In genomic region chr7:137539111-137539715, GRCh38 we compare ENCODE assay signal across 17 cellular contexts.
A peak's percentile ranks its signal among the peaks of the same experiment; 100 is the strongest.
DNase-seq lines count a peak whose midpoint lies in the region; ATAC-seq and TF ChIP-seq lines count a peak whose summit lies in the region.
"Had no signal": no experiment of that assay in that cellular context is flagged by ENCODE, and none has a peak within 500 bp of the region (broad histone marks: within the 10 kb centered on the region; RNA-seq: fewer than 3 reads in every experiment).

No MANE protein-coding gene starts in this region.

- H3K27me3 Mint-ChIP-seq in osteocyte (ENCODE audit: unreplicated experiment) (no peaks in the 10 kb centered on the region), T-cell (peaks cover 0 to 11% of the 10 kb centered on the region in 2 donors)
- H3K27me3 Mint-ChIP-seq in CD4-positive, alpha-beta T cell = peaks cover 16% of the 10 kb centered on the region
- H3K27me3 Mint-ChIP-seq in effector memory CD8-positive, alpha-beta T cell = no peaks in the 10 kb centered on the region
- H3K27me3 Mint-ChIP-seq: activated CD4-positive, alpha-beta T cell treated with anti-CD3 and anti-CD28 coated beads, Interleukin-2, amount 10 ng/mL, durations not matched to agents 7 days and 5 days had no signal

- no peaks in the 10 kb centered on the region for H3F3A ChIP-seq in PC-3 (ENCODE audit: low read length, unreplicated experiment)

- TF ChIP-seq CTCF in PC-3 (conservative IDR thresholded peaks at IDR 0.05; ENCODE audit: low read depth, low read length) (no peak), dorsolateral prefrontal cortex (IDR thresholded peaks at IDR 0.05 in 54 of 56, conservative IDR thresholded peaks at IDR 0.05 in 2 of 56; ENCODE audit: low read depth in 1 of 56, partially characterized antibody in 56 of 56) (no peak), osteocyte (IDR thresholded peaks at IDR 0.05) (no peak)
- TF ChIP-seq CTCF in CD4-positive, alpha-beta T cell (IDR thresholded peaks at IDR 0.05) = no peak

- peak; percentile 42 for DNase-seq in GM04504 (ENCODE audit: low read depth)
- peak; percentile 63 for DNase-seq in PC-3
- DNase-seq in dorsolateral prefrontal cortex = no peak
- no peak for DNase-seq in osteocyte (ENCODE audit: extremely low spot score, unreplicated experiment)
- DNase-seq in T-cell = no peak
- no peak for DNase-seq in NCI-H82 (lab: John Stamatoyannopoulos, UW)
- no peak for DNase-seq in CD4-positive, alpha-beta T cell
- no peak for DNase-seq in effector memory CD8-positive, alpha-beta T cell
- DNase-seq: activated CD4-positive, alpha-beta T cell treated with anti-CD3 and anti-CD28 coated beads, Interleukin-2, amount 10 ng/mL, durations not matched to agents 7 days and 5 days; immature natural killer cell; KBM-7; naive B cell; NCI-H2029; NK-92 treated with Interleukin-12 subunit alpha and Interleukin-12 subunit beta, amount 100 ng/mL, for 24 hours; right lobe of liver; SW 1271 had no signal

- no peaks in the 10 kb centered on the region for H3K79me2 ChIP-seq in PC-3 (ENCODE audit: low read length)

- H3K27ac ChIP-seq in PC-3 (ENCODE audit: low read length) (peak overlapping the region; percentile 58), dorsolateral prefrontal cortex (peak overlapping the region in 43 of 59 donors; percentile 2 to 78 (median 48))
- H3K27ac ChIP-seq in CD4-positive, alpha-beta T cell (ENCODE audit: low read depth, low read length) = no peak overlapping the region
- H3K27ac ChIP-seq: right lobe of liver had no signal

- ATAC-seq in PC-3 = no peak
- no peak for ATAC-seq in T-cell (replicated peaks in 1 of 4)
- no peak for ATAC-seq in CD4-positive, alpha-beta T cell (ENCODE audit: poor library complexity)
- ATAC-seq in effector memory CD8-positive, alpha-beta T cell (replicated peaks) = no peak
- ATAC-seq: right lobe of liver had no signal

- H3K4me3 ChIP-seq in PC-3 (ENCODE audit: low read length) = no peak overlapping the region
- no peak overlapping the region for H3K4me3 ChIP-seq in dorsolateral prefrontal cortex
- H3K4me3 ChIP-seq: right lobe of liver had no signal

- no peaks in the 10 kb centered on the region for H3K9me3 ChIP-seq in PC-3 (ENCODE audit: low read length)
- no peaks in the 10 kb centered on the region for H3K9me3 ChIP-seq in CD4-positive, alpha-beta T cell (ENCODE audit: control insufficient read depth, low read length)
- H3K9me3 ChIP-seq: right lobe of liver had no signal

- H2AFZ ChIP-seq in PC-3 (ENCODE audit: low read length) = no peak overlapping the region

- no peak overlapping the region for H3K9ac ChIP-seq in PC-3 (ENCODE audit: low read length)

- POLR2A ChIA-PET in PC-3 (lab: Charles Lee; ENCODE audit: unreplicated experiment) = no interaction called here
- POLR2A ChIA-PET in T-cell (lab: Charles Lee) = no interaction called here
- POLR2A ChIA-PET in CD4-positive, alpha-beta T cell (lab: Charles Lee) = no interaction called here

- CTCF ChIA-PET in PC-3 (lab: Charles Lee) = no interaction called here
- CTCF ChIA-PET in T-cell (lab: Charles Lee) = no interaction called here
- CTCF ChIA-PET in CD4-positive, alpha-beta T cell (lab: Charles Lee) = no interaction called here

- H3K9me2 ChIP-seq in PC-3 (replicated peaks; ENCODE audit: low read length) = no peaks in the 10 kb centered on the region

- H3K27me3 ChIP-seq in PC-3 (ENCODE audit: low read length) (peaks cover 20% of the 10 kb centered on the region), dorsolateral prefrontal cortex (no peaks in the 10 kb centered on the region)
- no peaks in the 10 kb centered on the region for H3K27me3 ChIP-seq in CD4-positive, alpha-beta T cell (ENCODE audit: control insufficient read depth, insufficient read depth, low read length)

- peaks cover 24% of the 10 kb centered on the region for H3K4me1 ChIP-seq in PC-3 (ENCODE audit: insufficient read depth, low read length)
- H3K4me1 ChIP-seq: right lobe of liver had no signal

- H3K36me3 Mint-ChIP-seq in osteocyte (ENCODE audit: unreplicated experiment) = peaks cover 5% of the 10 kb centered on the region
- no peaks in the 10 kb centered on the region for H3K36me3 Mint-ChIP-seq in T-cell
- H3K36me3 Mint-ChIP-seq in CD4-positive, alpha-beta T cell (ENCODE audit: low read depth) = no peaks in the 10 kb centered on the region
- H3K36me3 Mint-ChIP-seq in effector memory CD8-positive, alpha-beta T cell (ENCODE audit: insufficient read depth) = no peaks in the 10 kb centered on the region
- H3K36me3 Mint-ChIP-seq: immature natural killer cell, naive B cell had no signal

- H3K9me3 Mint-ChIP-seq in osteocyte (ENCODE audit: unreplicated experiment) = peaks cover 9% of the 10 kb centered on the region
- peaks cover 0 to 4% (median 0%) of the 10 kb centered on the region in 3 donors for H3K9me3 Mint-ChIP-seq in T-cell
- H3K9me3 Mint-ChIP-seq in CD4-positive, alpha-beta T cell = peaks cover 2% of the 10 kb centered on the region
- H3K9me3 Mint-ChIP-seq in effector memory CD8-positive, alpha-beta T cell = peaks cover 0 to 2% of the 10 kb centered on the region in 2 donors
- H3K9me3 Mint-ChIP-seq: activated CD4-positive, alpha-beta T cell treated with anti-CD3 and anti-CD28 coated beads, Interleukin-2, amount 10 ng/mL, durations not matched to agents 7 days and 5 days; activated T-helper 1 cell treated with anti-CD3 and anti-CD28 coated beads, Interleukin-12 subunit alpha, Interleukin-12 subunit beta, Interleukin-2, Interleukin-4 antibody, amounts not matched to agents 30 ng/mL and 10 ng/mL and 1 ng/mL, durations not matched to agents 14 hours and 24 hours and 36 hours had no signal

- H3K36me3 ChIP-seq in PC-3 (ENCODE audit: low read depth, low read length) = no peaks in the 10 kb centered on the region
- H3K36me3 ChIP-seq: right lobe of liver had no signal

- H3K27ac Mint-ChIP-seq in osteocyte (ENCODE audit: unreplicated experiment) (peak overlapping the region; percentile 94), T-cell (no peak overlapping the region)
- H3K27ac Mint-ChIP-seq in CD4-positive, alpha-beta T cell = no peak overlapping the region
- no peak overlapping the region for H3K27ac Mint-ChIP-seq in effector memory CD8-positive, alpha-beta T cell
- H3K27ac Mint-ChIP-seq: activated CD4-positive, alpha-beta T cell treated with anti-CD3 and anti-CD28 coated beads, Interleukin-2, amount 10 ng/mL, durations not matched to agents 7 days and 5 days; activated T-helper 1 cell treated with anti-CD3 and anti-CD28 coated beads, Interleukin-12 subunit alpha, Interleukin-12 subunit beta, Interleukin-2, Interleukin-4 antibody, amounts not matched to agents 30 ng/mL and 10 ng/mL and 1 ng/mL, durations not matched to agents 14 hours and 24 hours and 36 hours; immature natural killer cell; naive B cell had no signal

- no peak overlapping the region for H3K4me3 Mint-ChIP-seq in osteocyte (ENCODE audit: unreplicated experiment)
- H3K4me3 Mint-ChIP-seq in T-cell = no peak overlapping the region
- no peak overlapping the region for H3K4me3 Mint-ChIP-seq in CD4-positive, alpha-beta T cell
- H3K4me3 Mint-ChIP-seq in effector memory CD8-positive, alpha-beta T cell = no peak overlapping the region
- H3K4me3 Mint-ChIP-seq: activated CD4-positive, alpha-beta T cell treated with anti-CD3 and anti-CD28 coated beads, Interleukin-2, amount 10 ng/mL, durations not matched to agents 7 days and 5 days; activated T-helper 1 cell treated with anti-CD3 and anti-CD28 coated beads, Interleukin-12 subunit alpha, Interleukin-12 subunit beta, Interleukin-2, Interleukin-4 antibody, amounts not matched to agents 30 ng/mL and 10 ng/mL and 1 ng/mL, durations not matched to agents 14 hours and 24 hours and 36 hours; immature natural killer cell; naive B cell had no signal

- H3K4me2 ChIP-seq in PC-3 (ENCODE audit: low read length) = peak overlapping the region; percentile 68

- no TSS peak for BruUV-seq in PC-3 (replicated peaks; lab: Mats Ljungman, UMichigan)

- intact Hi-C loops in PC-3 (cut with micrococcal nuclease) (no loop called here), dorsolateral prefrontal cortex (cut with DNase I) (no loop called here)
- intact Hi-C loops in CD4-positive, alpha-beta T cell (cut with DNase I, micrococcal nuclease) = no loop called here

- H4K20me1 ChIP-seq in PC-3 (ENCODE audit: low read length) = no peaks in the 10 kb centered on the region

- H3K4me1 Mint-ChIP-seq in osteocyte (ENCODE audit: unreplicated experiment) (peaks cover 35% of the 10 kb centered on the region), T-cell (no peaks in the 10 kb centered on the region)
- no peaks in the 10 kb centered on the region for H3K4me1 Mint-ChIP-seq in CD4-positive, alpha-beta T cell (ENCODE audit: low read depth)
- no peaks in the 10 kb centered on the region for H3K4me1 Mint-ChIP-seq in effector memory CD8-positive, alpha-beta T cell (ENCODE audit: low read depth in 2 of 2)
- H3K4me1 Mint-ChIP-seq: activated CD4-positive, alpha-beta T cell treated with anti-CD3 and anti-CD28 coated beads, Interleukin-2, amount 10 ng/mL, durations not matched to agents 7 days and 5 days; immature natural killer cell; naive B cell had no signal

Comparison
In these comparisons a context has a peak if more than half of its experiments do, and no peak if none do; other contexts are left out.
1. DNase-seq: peak in GM04504 (single experiment) and PC-3 (single experiment); none in dorsolateral prefrontal cortex (0 of 10), osteocyte (single experiment), T-cell (0 of 34), NCI-H82 (single experiment), CD4-positive, alpha-beta T cell (0 of 10) and effector memory CD8-positive, alpha-beta T cell (0 of 3).